Comparison of ENCODE assay signal across 9 cellular contexts in the genomic region with DNA sequence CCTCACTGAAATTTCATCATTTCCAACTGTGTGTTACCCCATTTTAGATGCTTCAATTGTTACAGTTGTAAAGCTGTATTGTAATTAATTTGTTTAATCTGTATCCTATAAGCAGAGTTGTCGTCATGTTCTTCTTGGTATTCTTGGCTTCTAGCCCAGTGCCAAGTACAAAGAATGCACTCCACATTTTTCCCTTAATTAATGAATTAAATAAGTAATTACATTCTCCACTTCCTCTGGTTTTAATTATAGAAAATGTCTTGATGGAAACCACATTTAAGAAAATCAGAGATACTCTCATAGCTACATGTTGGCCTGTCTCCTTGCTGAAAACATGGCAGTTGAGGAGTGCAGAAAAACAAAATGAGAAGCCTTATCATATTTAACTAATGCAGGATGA. TPM values are rescaled to one million over a fixed set of nuclear protein-coding genes. Genes with fewer than 3 reads are reported as not detected.
DNase-seq lines count a peak whose midpoint lies in the region; ATAC-seq and TF ChIP-seq lines count a peak whose summit lies in the region.
"Had no signal": no experiment of that assay in that cellular context is flagged by ENCODE, and none has a peak within 500 bp of the region (broad histone marks: within the 10 kb centered on the region; RNA-seq: fewer than 3 reads in every experiment).

No MANE protein-coding gene starts in this region.

- no peaks in the 10 kb centered on the region for H3K9me3 ChIP-seq in CD4-positive, CD25-positive, alpha-beta regulatory T cell (ENCODE audit: control insufficient read depth in 2 of 2, low read length in 2 of 2)
- H3K9me3 ChIP-seq in Loucy (ENCODE audit: insufficient read depth, low read depth, low read length) (no peaks in the 10 kb centered on the region), neural progenitor cell (ENCODE audit: low read depth) (no peaks in the 10 kb centered on the region)

- H3K9me3 Mint-ChIP-seq in CD4-positive, CD25-positive, alpha-beta regulatory T cell: peaks cover 0 to 1% (median 0%) of the 10 kb centered on the region in 7 donors
- H3K9me3 Mint-ChIP-seq in neural progenitor cell: no peaks in the 10 kb centered on the region

- no peaks in the 10 kb centered on the region for H3K9me2 ChIP-seq in Loucy (replicated peaks; ENCODE audit: low read depth, low read length)

- H3K4me2 ChIP-seq in Loucy (ENCODE audit: low read depth, low read length, poor library complexity, severe bottlenecking): peak overlapping the region; percentile 87
- peak overlapping the region; percentile 82 for H3K4me2 ChIP-seq in neural progenitor cell

- H3K27me3 ChIP-seq in CD4-positive, CD25-positive, alpha-beta regulatory T cell (ENCODE audit: control insufficient read depth, insufficient read depth, low read length): no peaks in the 10 kb centered on the region
- H3K27me3 ChIP-seq in Loucy (ENCODE audit: insufficient read depth, low read length, poor library complexity, severe bottlenecking) (no peaks in the 10 kb centered on the region), neural progenitor cell (no peaks in the 10 kb centered on the region)

- peaks cover 19 to 47% (median 32%) of the 10 kb centered on the region in 4 donors for H3K4me1 Mint-ChIP-seq in CD4-positive, CD25-positive, alpha-beta regulatory T cell
- H3K4me1 Mint-ChIP-seq in neural progenitor cell: peaks cover 19% of the 10 kb centered on the region

- peaks cover 14% of the 10 kb centered on the region for H3K4me1 ChIP-seq in CD4-positive, CD25-positive, alpha-beta regulatory T cell (ENCODE audit: control insufficient read depth, insufficient read depth, low read length, poor library complexity, severe bottlenecking)
- H3K4me1 ChIP-seq in Loucy (ENCODE audit: insufficient read depth, low read length, poor library complexity, severe bottlenecking): peaks cover 14% of the 10 kb centered on the region
- peaks cover 10% of the 10 kb centered on the region for H3K4me1 ChIP-seq in neural progenitor cell

- no peak overlapping the region for H3K9ac ChIP-seq in Loucy (ENCODE audit: low read depth, low read length, poor library complexity, severe bottlenecking)
- no peak overlapping the region for H3K9ac ChIP-seq in neural progenitor cell

- no peak for ATAC-seq in CD4-positive, CD25-positive, alpha-beta regulatory T cell (ENCODE audit: low read depth in 2 of 2)
- ATAC-seq in GM19452 (IDR thresholded peaks at IDR 0.05; ENCODE audit: unreplicated experiment): no peak

- no peaks in the 10 kb centered on the region for H3K36me3 Mint-ChIP-seq in CD4-positive, CD25-positive, alpha-beta regulatory T cell
- no peaks in the 10 kb centered on the region for H3K36me3 Mint-ChIP-seq in neural progenitor cell

- peak overlapping the region; percentile 94 for H3K4me3 ChIP-seq in CD4-positive, CD25-positive, alpha-beta regulatory T cell (ENCODE audit: low read depth, low read length)
- H3K4me3 ChIP-seq in Loucy (ENCODE audit: low read length, poor library complexity, severe bottlenecking) (peak overlapping the region; percentile 82), coronary artery (peak overlapping the region; percentile 83), neural progenitor cell (peak overlapping the region; percentile 71)

- H3K27ac ChIP-seq in CD4-positive, CD25-positive, alpha-beta regulatory T cell (ENCODE audit: insufficient read depth, low read length, poor library complexity, severe bottlenecking): peak overlapping the region; percentile 91
- no peak overlapping the region for H3K27ac ChIP-seq in coronary artery
- no peak overlapping the region for H3K27ac ChIP-seq in neural progenitor cell

- H4K20me1 ChIP-seq in Loucy (ENCODE audit: insufficient read depth, low read length, poor library complexity, severe bottlenecking) (peaks cover 6% of the 10 kb centered on the region), neural progenitor cell (ENCODE audit: low read depth) (no peaks in the 10 kb centered on the region)

- no peak for DNase-seq in CD4-positive, CD25-positive, alpha-beta regulatory T cell
- no peak for DNase-seq in coronary artery (ENCODE audit: low spot score)
- DNase-seq in neural progenitor cell (ENCODE audit: low spot score): no peak
- DNase-seq in NCI-H510A treated with DMSO at 0.1 percent for 48 hours (lab: John Stamatoyannopoulos, UW): no peak
- no peak for DNase-seq in islet precursor cell
- DNase-seq in SHP77 treated with DMSO at 0.1 percent for 48 hours (lab: John Stamatoyannopoulos, UW): no peak

- H3F3A ChIP-seq in Loucy (ENCODE audit: low read depth) (no peaks in the 10 kb centered on the region), neural progenitor cell (ENCODE audit: low read depth) (peaks cover 10% of the 10 kb centered on the region)

- no peak overlapping the region for H2AFZ ChIP-seq in Loucy (ENCODE audit: low read length)
- H2AFZ ChIP-seq in neural progenitor cell (replicated peaks): peak overlapping the region; percentile 92

- peak overlapping the region; percentile 95 to 99 (median 98) for H3K4me3 Mint-ChIP-seq in CD4-positive, CD25-positive, alpha-beta regulatory T cell
- peak overlapping the region; percentile 96 for H3K4me3 Mint-ChIP-seq in neural progenitor cell

- no peaks in the 10 kb centered on the region for H3K36me3 ChIP-seq in CD4-positive, CD25-positive, alpha-beta regulatory T cell (ENCODE audit: control insufficient read depth, insufficient read depth, low read length)
- H3K36me3 ChIP-seq in Loucy (ENCODE audit: insufficient read depth, low read length) (no peaks in the 10 kb centered on the region), neural progenitor cell (no peaks in the 10 kb centered on the region)

- H3K27ac Mint-ChIP-seq in CD4-positive, CD25-positive, alpha-beta regulatory T cell: peak overlapping the region in 2 of 3 donors; percentile 99 to 100
- peak overlapping the region; percentile 94 for H3K27ac Mint-ChIP-seq in neural progenitor cell

- TF ChIP-seq CTCF in Loucy (conservative IDR thresholded peaks at IDR 0.05; ENCODE audit: low read length): no peak
- no peak for TF ChIP-seq CTCF in coronary artery (IDR thresholded peaks at IDR 0.05)
- no peak for TF ChIP-seq CTCF in neural progenitor cell (IDR thresholded peaks at IDR 0.05)

- H3K27me3 Mint-ChIP-seq in CD4-positive, CD25-positive, alpha-beta regulatory T cell: peaks cover 8% of the 10 kb centered on the region
- H3K27me3 Mint-ChIP-seq in neural progenitor cell (ENCODE audit: insufficient read depth, low read depth): peaks cover 8% of the 10 kb centered on the region

- H3K79me2 ChIP-seq in Loucy (ENCODE audit: insufficient read depth, low read length): peaks cover 13% of the 10 kb centered on the region
- H3K79me2 ChIP-seq in neural progenitor cell (ENCODE audit: low read depth): peaks cover 15% of the 10 kb centered on the region

RNA-seq across cellular contexts. Expression of a gene that starts 0.7 kb away (rescaled TPM):
- total RNA-seq in CD4-positive, CD25-positive, alpha-beta regulatory T cell: 0.25 TPM
- under 1 TPM in 1 of 4 donors, not detected in 3; 0.07 TPM for polyA plus RNA-seq in CD4-positive, CD25-positive, alpha-beta regulatory T cell
- total RNA-seq in neural progenitor cell (ENCODE audit: low replicate concordance): 0.68 and 1.1 TPM in 2 replicates
- total RNA-seq: fibroblast of villous mesenchyme had no signal

RNA-seq across cellular contexts. Expression of a gene that starts 0.8 kb away (rescaled TPM):
- 18.0 TPM for total RNA-seq in CD4-positive, CD25-positive, alpha-beta regulatory T cell
- polyA plus RNA-seq in CD4-positive, CD25-positive, alpha-beta regulatory T cell: 10 to 100 TPM; 22.8 to 32.8 (median 28.7) TPM
- 24.8 and 57.7 TPM in 2 replicates for total RNA-seq in neural progenitor cell (ENCODE audit: low replicate concordance)

RNA-seq across cellular contexts. Expression of a gene that starts 56.5 kb away (rescaled TPM):
- total RNA-seq in CD4-positive, CD25-positive, alpha-beta regulatory T cell: 24.0 TPM
- polyA plus RNA-seq in CD4-positive, CD25-positive, alpha-beta regulatory T cell: 10 to 100 TPM; 25.9 to 46.7 (median 35.8) TPM
- total RNA-seq in neural progenitor cell (ENCODE audit: low replicate concordance): 33.1 and 49.9 TPM in 2 replicates
